In genomic region chr18:26579941-26580618, GRCh38 we compare ENCODE assay signal across 19 cellular contexts. TPM values are rescaled to one million over a fixed set of nuclear protein-coding genes. Genes with fewer than 3 reads are reported as not detected.
A peak's percentile ranks its signal among the peaks of the same experiment; 100 is the strongest.
DNase-seq lines count a peak whose midpoint lies in the region; ATAC-seq and TF ChIP-seq lines count a peak whose summit lies in the region.
"Had no signal": no experiment of that assay in that cellular context is flagged by ENCODE, and none has a peak within 500 bp of the region (broad histone marks: within the 10 kb centered on the region; RNA-seq: fewer than 3 reads in every experiment).

No MANE protein-coding gene starts in this region.

- H3K27me3 ChIP-seq in prostate gland (replicated peaks; ENCODE audit: insufficient read depth) (no peaks in the 10 kb centered on the region), BE2C (no peaks in the 10 kb centered on the region)
- H3K27me3 ChIP-seq: dorsolateral prefrontal cortex, right atrium auricular region, thyroid gland had no signal

- H3K36me3 ChIP-seq in prostate gland (no peaks in the 10 kb centered on the region), BE2C (no peaks in the 10 kb centered on the region)
- H3K36me3 ChIP-seq: right atrium auricular region, thyroid gland had no signal

- TF ChIP-seq POLR2A in prostate gland (IDR thresholded peaks at IDR 0.05) = no peak

- no peaks in the 10 kb centered on the region for H3K9me3 ChIP-seq in prostate gland
- H3K9me3 ChIP-seq in BE2C = no peaks in the 10 kb centered on the region
- H3K9me3 ChIP-seq: right atrium auricular region, thyroid gland had no signal

- no peak for TF ChIP-seq CTCF in prostate gland (IDR thresholded peaks at IDR 0.05)
- no peak for TF ChIP-seq CTCF in BE2C (IDR thresholded peaks at IDR 0.05; ENCODE audit: low read depth, low read length)

- H3K4me1 ChIP-seq in prostate gland (replicated peaks) (no peaks in the 10 kb centered on the region), BE2C (no peaks in the 10 kb centered on the region)

- no peak for ATAC-seq in GM21390 (IDR thresholded peaks at IDR 0.05; ENCODE audit: unreplicated experiment)

- H3K27ac ChIP-seq in epithelial cell of prostate (peak overlapping the region; percentile 79), prostate gland (no peak overlapping the region)
- H3K27ac ChIP-seq: dorsolateral prefrontal cortex, right atrium auricular region, thyroid gland had no signal

- intact Hi-C loops in prostate gland (cut with DNase I) = no loop called here

- no peak overlapping the region for H3K4me3 ChIP-seq in prostate gland
- no peak overlapping the region for H3K4me3 ChIP-seq in BE2C (ENCODE audit: low read depth, low read length)
- H3K4me3 ChIP-seq: dorsolateral prefrontal cortex, right atrium auricular region, thyroid gland had no signal

- peak; percentile 64 for DNase-seq in Daoy (ENCODE audit: low read depth)
- peak; percentile 22 for DNase-seq in NCI-H2196 (lab: John Stamatoyannopoulos, UW; ENCODE audit: unreplicated experiment)
- DNase-seq in epithelial cell of prostate (ENCODE audit: low read depth, low spot score) = peak; percentile 87
- peak; percentile 32 for DNase-seq in prostate gland (ENCODE audit: low spot score)
- DNase-seq in activated effector memory CD4-positive, alpha-beta T cell treated with anti-CD3 and anti-CD28 coated beads, Interleukin-2, amount 50 U/mL, for 16 hours = no peak
- no peak for DNase-seq in effector CD8-positive, alpha-beta T cell (lab: John Stamatoyannopoulos, UW)
- DNase-seq in BE2C = no peak
- DNase-seq: activated B cell treated with CpG ODN at 0.5 μM for 24 hours; AML-193; dorsolateral prefrontal cortex; foreskin melanocyte; NCI-H1092; NCI-H524 treated with DMSO at 0.1 percent for 48 hours; stimulated activated CD4-positive, alpha-beta T cell treated with anti-CD3 and anti-CD28 coated beads, Interleukin-2, amount 100 ng/mL, for 48 hours; stimulated activated CD8-positive, alpha-beta memory T cell treated with anti-CD3 and anti-CD28 coated beads, Interleukin-4, amount 100 ng/mL, for 48 hours; T-helper 1 cell; thyroid gland had no signal

- 58% methylated on average over 6 of the region's 6 CpGs for WGBS in prostate gland

RNA-seq across cellular contexts. Expression of gene KCTD1, which starts 31.7 kb away (rescaled TPM):
- total RNA-seq in Daoy (2014; rRNA removed; shearing (Covaris generic)) = 22.3 and 22.6 TPM in 2 replicates
- 10 to 100 TPM; 24.7 to 40.5 TPM for total RNA-seq in prostate gland
- polyA plus RNA-seq in BE2C (2012; ENCODE audit: insufficient read depth, insufficient read length, low read depth) = 17.7 TPM

Comparison
In these comparisons a context has a peak if more than half of its experiments do, and no peak if none do; other contexts are left out.
1. DNase-seq: peak in Daoy (single experiment), NCI-H2196 (single experiment), epithelial cell of prostate (single experiment) and prostate gland (single experiment); none in activated effector memory CD4-positive, alpha-beta T cell treated with anti-CD3 and anti-CD28 coated beads, Interleukin-2, amount 50 U/mL, for 16 hours (single experiment), effector CD8-positive, alpha-beta T cell (single experiment) and BE2C (single experiment).